29 cellular contexts compared by ENCODE assay signal in the genomic region with DNA sequence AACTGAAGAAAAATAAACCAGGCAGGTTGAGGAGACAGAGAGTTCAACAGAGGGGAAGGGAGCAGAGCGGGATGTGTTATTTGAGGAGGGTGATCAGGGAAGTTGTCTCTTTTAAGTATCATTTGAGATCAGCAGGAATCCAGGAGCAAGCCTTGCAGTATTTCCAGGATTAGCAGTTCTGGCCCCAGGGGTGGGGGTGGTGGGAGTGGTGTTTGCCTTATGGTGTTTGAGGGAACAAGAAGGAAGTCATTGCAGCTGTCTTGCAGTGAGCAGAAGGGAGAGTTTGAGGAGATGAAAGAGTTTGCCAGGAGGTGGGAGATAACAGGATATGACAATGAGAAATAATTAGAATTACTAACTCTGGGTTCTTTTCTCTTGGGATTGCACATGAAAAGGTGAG.
"Had no signal": no experiment of that assay in that cellular context is flagged by ENCODE, and none has a peak within 500 bp of the region (broad histone marks: within the 10 kb centered on the region; RNA-seq: fewer than 3 reads in every experiment).

No MANE protein-coding gene starts in this region.

- H3K27me3 Mint-ChIP-seq: activated CD4-positive, alpha-beta memory T cell treated with anti-CD3 and anti-CD28 coated beads for 36 hours; activated CD4-positive, alpha-beta T cell treated with anti-CD3 and anti-CD28 coated beads, Interleukin-2, amount 10 ng/mL, durations not matched to agents 24 days and 14 days; activated naive CD8-positive, alpha-beta T cell treated with anti-CD3 and anti-CD28 coated beads, Interleukin-2, amount 10 ng/mL, durations not matched to agents 7 days and 5 days; activated T-cell treated with anti-CD3 and anti-CD28 coated beads, Interleukin-2, amount 50 U/mL, for 24 hours; effector memory CD8-positive, alpha-beta T cell; stimulated activated naive B cell treated with anti-CD40 and anti-IgM and Interleukin-4, amounts not matched to agents 10 μg/mL and 1 μg/mL and 100 μg/mL, for 72 hours had no signal

- H3K4me3 ChIP-seq: coronary artery, dorsolateral prefrontal cortex, gastroesophageal sphincter, pancreas, psoas muscle, sigmoid colon, smooth muscle cell, stomach, thyroid gland, upper lobe of left lung had no signal

- DNase-seq: activated CD4-positive, alpha-beta memory T cell treated with anti-CD3 and anti-CD28 coated beads for 36 hours; activated CD4-positive, alpha-beta T cell treated with anti-CD3 and anti-CD28 coated beads, Interleukin-2, amount 10 ng/mL, durations not matched to agents 24 days and 14 days; activated CD4-positive, CD25-positive, alpha-beta regulatory T cell treated with anti-CD3 and anti-CD28 coated beads, Interleukin-2, amount 50 U/mL, for 72 hours; activated CD8-positive, alpha-beta memory T cell treated with anti-CD3 and anti-CD28 coated beads, Interleukin-2, amount 50 U/mL, for 48 hours; activated gamma-delta T cell; activated naive CD4-positive, alpha-beta T cell treated with anti-CD3 and anti-CD28 coated beads, Interleukin-2, amount 10 ng/mL, durations not matched to agents 7 days and 5 days; activated naive CD8-positive, alpha-beta T cell treated with anti-CD3 and anti-CD28 coated beads, Interleukin-2, amount 10 ng/mL, durations not matched to agents 7 days and 5 days; activated T-cell treated with anti-CD3 and anti-CD28 coated beads, Interleukin-2, amount 50 U/mL, for 24 hours; brain microvascular endothelial cell; dorsolateral prefrontal cortex; effector memory CD8-positive, alpha-beta T cell; hippocampal formation; midbrain; naive thymus-derived CD4-positive, alpha-beta T cell; nucleus accumbens; pancreas; psoas muscle; sigmoid colon; stimulated activated CD4-positive, alpha-beta T cell treated with anti-CD3 and anti-CD28 coated beads, Interleukin-1b, Interleukin-23, amount 100 ng/mL, for 48 hours; stimulated activated naive B cell treated with anti-CD40 and anti-IgM and Interleukin-4, amounts not matched to agents 10 μg/mL and 1 μg/mL and 100 μg/mL, for 72 hours; stomach; T1000; thyroid gland; upper lobe of left lung had no signal

- FAIRE-seq: astrocyte, endothelial cell of umbilical vein, pancreas had no signal

- H3K27ac Mint-ChIP-seq: activated CD4-positive, alpha-beta memory T cell treated with anti-CD3 and anti-CD28 coated beads for 36 hours; activated CD4-positive, alpha-beta T cell treated with anti-CD3 and anti-CD28 coated beads, Interleukin-2, amount 10 ng/mL, durations not matched to agents 24 days and 14 days; activated naive CD4-positive, alpha-beta T cell treated with anti-CD3 and anti-CD28 coated beads, Interleukin-2, amount 10 ng/mL, durations not matched to agents 7 days and 5 days; activated naive CD8-positive, alpha-beta T cell treated with anti-CD3 and anti-CD28 coated beads, Interleukin-2, amount 10 ng/mL, durations not matched to agents 7 days and 5 days; activated T-cell treated with anti-CD3 and anti-CD28 coated beads, Interleukin-2, amount 50 U/mL, for 24 hours; effector memory CD8-positive, alpha-beta T cell; naive thymus-derived CD4-positive, alpha-beta T cell; stimulated activated naive B cell treated with anti-CD40 and anti-IgM and Interleukin-4, amounts not matched to agents 10 μg/mL and 1 μg/mL and 100 μg/mL, for 72 hours had no signal

- H3K9me3 Mint-ChIP-seq: activated CD4-positive, alpha-beta memory T cell treated with anti-CD3 and anti-CD28 coated beads for 36 hours; activated CD4-positive, alpha-beta T cell treated with anti-CD3 and anti-CD28 coated beads, Interleukin-2, amount 10 ng/mL, durations not matched to agents 24 days and 14 days; activated naive CD4-positive, alpha-beta T cell treated with anti-CD3 and anti-CD28 coated beads, Interleukin-2, amount 10 ng/mL, durations not matched to agents 7 days and 5 days; activated naive CD8-positive, alpha-beta T cell treated with anti-CD3 and anti-CD28 coated beads, Interleukin-2, amount 10 ng/mL, durations not matched to agents 7 days and 5 days; activated T-cell treated with anti-CD3 and anti-CD28 coated beads, Interleukin-2, amount 50 U/mL, for 24 hours; effector memory CD8-positive, alpha-beta T cell had no signal

- H3K36me3 ChIP-seq: brain microvascular endothelial cell, gastroesophageal sphincter, pancreas, sigmoid colon, stomach, thyroid gland, upper lobe of left lung had no signal

- H3K27ac ChIP-seq: brain microvascular endothelial cell, coronary artery, dorsolateral prefrontal cortex, gastroesophageal sphincter, pancreas, psoas muscle, sigmoid colon, stomach, thyroid gland, upper lobe of left lung had no signal

- H3K4me1 ChIP-seq: gastroesophageal sphincter, pancreas, psoas muscle, sigmoid colon, stomach, upper lobe of left lung had no signal

- H3K4me2 ChIP-seq: smooth muscle cell had no signal

- H3K27me3 ChIP-seq: brain microvascular endothelial cell, dorsolateral prefrontal cortex, gastroesophageal sphincter, pancreas, sigmoid colon, stomach, thyroid gland, upper lobe of left lung had no signal

- H3K4me1 Mint-ChIP-seq: activated CD4-positive, alpha-beta T cell treated with anti-CD3 and anti-CD28 coated beads, Interleukin-2, amount 10 ng/mL, durations not matched to agents 24 days and 14 days; activated naive CD4-positive, alpha-beta T cell treated with anti-CD3 and anti-CD28 coated beads, Interleukin-2, amount 10 ng/mL, durations not matched to agents 7 days and 5 days; activated naive CD8-positive, alpha-beta T cell treated with anti-CD3 and anti-CD28 coated beads, Interleukin-2, amount 10 ng/mL, durations not matched to agents 7 days and 5 days; naive thymus-derived CD4-positive, alpha-beta T cell; stimulated activated naive B cell treated with anti-CD40 and anti-IgM and Interleukin-4, amounts not matched to agents 10 μg/mL and 1 μg/mL and 100 μg/mL, for 72 hours had no signal

- H3K36me3 Mint-ChIP-seq: activated CD4-positive, alpha-beta memory T cell treated with anti-CD3 and anti-CD28 coated beads for 36 hours; activated naive CD4-positive, alpha-beta T cell treated with anti-CD3 and anti-CD28 coated beads, Interleukin-2, amount 10 ng/mL, durations not matched to agents 7 days and 5 days; activated naive CD8-positive, alpha-beta T cell treated with anti-CD3 and anti-CD28 coated beads, Interleukin-2, amount 10 ng/mL, durations not matched to agents 7 days and 5 days; naive thymus-derived CD4-positive, alpha-beta T cell; stimulated activated naive B cell treated with anti-CD40 and anti-IgM and Interleukin-4, amounts not matched to agents 10 μg/mL and 1 μg/mL and 100 μg/mL, for 72 hours had no signal

- H3K9me3 ChIP-seq: gastroesophageal sphincter, pancreas, psoas muscle, sigmoid colon, stomach, thyroid gland, upper lobe of left lung had no signal

- H3K4me3 Mint-ChIP-seq: activated CD4-positive, alpha-beta memory T cell treated with anti-CD3 and anti-CD28 coated beads for 36 hours; activated CD4-positive, alpha-beta T cell treated with anti-CD3 and anti-CD28 coated beads, Interleukin-2, amount 10 ng/mL, durations not matched to agents 24 days and 14 days; activated naive CD4-positive, alpha-beta T cell treated with anti-CD3 and anti-CD28 coated beads, Interleukin-2, amount 10 ng/mL, durations not matched to agents 7 days and 5 days; activated naive CD8-positive, alpha-beta T cell treated with anti-CD3 and anti-CD28 coated beads, Interleukin-2, amount 10 ng/mL, durations not matched to agents 7 days and 5 days; activated T-cell treated with anti-CD3 and anti-CD28 coated beads, Interleukin-2, amount 50 U/mL, for 24 hours; effector memory CD8-positive, alpha-beta T cell; naive thymus-derived CD4-positive, alpha-beta T cell; stimulated activated naive B cell treated with anti-CD40 and anti-IgM and Interleukin-4, amounts not matched to agents 10 μg/mL and 1 μg/mL and 100 μg/mL, for 72 hours had no signal
